ENCODE assay signal across 1 cellular context in the genomic region with DNA sequence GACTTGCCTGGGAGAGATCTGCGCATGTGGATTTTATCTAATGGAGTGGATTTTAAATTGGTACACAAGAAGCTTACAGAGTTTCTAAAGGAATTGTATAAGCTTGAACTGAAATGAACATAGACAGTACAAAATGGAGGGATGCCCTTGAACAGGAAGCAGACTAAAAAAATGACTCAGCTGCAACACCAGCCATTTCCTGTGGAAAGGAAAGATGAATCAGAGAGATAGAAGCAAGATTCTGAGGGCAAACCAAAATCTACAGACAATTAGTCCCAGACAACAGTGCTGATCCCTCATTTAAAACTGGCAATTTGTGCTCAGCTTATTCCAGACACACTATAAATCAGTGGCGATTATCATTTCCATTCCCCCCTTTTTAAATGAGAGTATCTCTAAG.
TF ChIP-seq lines count a peak whose summit lies in the region.

No MANE protein-coding gene starts in this region.

TF ChIP-seq in HepG2, 621 proteins besides CTCF, POLR2A, EP300 and RAD21 (continued from another document):
- TF ChIP-seq, protein P1, sequence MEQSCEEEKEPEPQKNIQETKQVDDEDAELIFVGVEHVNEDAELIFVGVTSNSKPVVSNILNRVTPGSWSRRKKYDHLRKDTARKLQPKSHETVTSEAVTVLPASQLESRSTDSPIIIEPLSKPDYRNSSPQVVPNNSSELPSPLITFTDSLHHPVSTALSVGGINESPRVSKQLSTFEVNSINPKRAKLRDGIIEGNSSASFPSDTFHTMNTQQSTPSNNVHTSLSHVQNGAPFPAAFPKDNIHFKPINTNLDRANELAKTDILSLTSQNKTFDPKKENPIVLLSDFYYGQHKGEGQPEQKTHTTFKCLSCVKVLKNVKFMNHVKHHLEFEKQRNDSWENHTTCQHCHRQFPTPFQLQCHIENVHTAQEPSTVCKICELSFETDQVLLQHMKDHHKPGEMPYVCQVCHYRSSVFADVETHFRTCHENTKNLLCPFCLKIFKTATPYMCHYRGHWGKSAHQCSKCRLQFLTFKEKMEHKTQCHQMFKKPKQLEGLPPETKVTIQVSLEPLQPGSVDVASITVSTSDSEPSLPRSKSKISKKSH (CRISPR knock-in tag; IDR thresholded peaks at IDR 0.05; ENCODE audit: borderline replicate concordance) = no peak
- TF ChIP-seq ZNF331 (CRISPR knock-in tag; IDR thresholded peaks at IDR 0.05) (no peak), ETV6 (CRISPR knock-in tag; conservative IDR thresholded peaks at IDR 0.05) (no peak), SCMH1 (CRISPR knock-in tag; IDR thresholded peaks at IDR 0.05; ENCODE audit: borderline replicate concordance) (no peak), ZNF354B (CRISPR knock-in tag; IDR thresholded peaks at IDR 0.05) (no peak), FOXA3 (CRISPR knock-in tag; IDR thresholded peaks at IDR 0.05) (no peak)
- TF ChIP-seq, protein P2, sequence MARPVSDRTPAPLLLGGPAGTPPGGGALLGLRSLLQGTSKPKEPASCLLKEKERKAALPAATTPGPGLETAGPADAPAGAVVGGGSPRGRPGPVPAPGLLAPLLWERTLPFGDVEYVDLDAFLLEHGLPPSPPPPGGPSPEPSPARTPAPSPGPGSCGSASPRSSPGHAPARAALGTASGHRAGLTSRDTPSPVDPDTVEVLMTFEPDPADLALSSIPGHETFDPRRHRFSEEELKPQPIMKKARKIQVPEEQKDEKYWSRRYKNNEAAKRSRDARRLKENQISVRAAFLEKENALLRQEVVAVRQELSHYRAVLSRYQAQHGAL (CRISPR knock-in tag; IDR thresholded peaks at IDR 0.05; ENCODE audit: not compliant biosample characterization) = no peak
- TF ChIP-seq, protein P3, sequence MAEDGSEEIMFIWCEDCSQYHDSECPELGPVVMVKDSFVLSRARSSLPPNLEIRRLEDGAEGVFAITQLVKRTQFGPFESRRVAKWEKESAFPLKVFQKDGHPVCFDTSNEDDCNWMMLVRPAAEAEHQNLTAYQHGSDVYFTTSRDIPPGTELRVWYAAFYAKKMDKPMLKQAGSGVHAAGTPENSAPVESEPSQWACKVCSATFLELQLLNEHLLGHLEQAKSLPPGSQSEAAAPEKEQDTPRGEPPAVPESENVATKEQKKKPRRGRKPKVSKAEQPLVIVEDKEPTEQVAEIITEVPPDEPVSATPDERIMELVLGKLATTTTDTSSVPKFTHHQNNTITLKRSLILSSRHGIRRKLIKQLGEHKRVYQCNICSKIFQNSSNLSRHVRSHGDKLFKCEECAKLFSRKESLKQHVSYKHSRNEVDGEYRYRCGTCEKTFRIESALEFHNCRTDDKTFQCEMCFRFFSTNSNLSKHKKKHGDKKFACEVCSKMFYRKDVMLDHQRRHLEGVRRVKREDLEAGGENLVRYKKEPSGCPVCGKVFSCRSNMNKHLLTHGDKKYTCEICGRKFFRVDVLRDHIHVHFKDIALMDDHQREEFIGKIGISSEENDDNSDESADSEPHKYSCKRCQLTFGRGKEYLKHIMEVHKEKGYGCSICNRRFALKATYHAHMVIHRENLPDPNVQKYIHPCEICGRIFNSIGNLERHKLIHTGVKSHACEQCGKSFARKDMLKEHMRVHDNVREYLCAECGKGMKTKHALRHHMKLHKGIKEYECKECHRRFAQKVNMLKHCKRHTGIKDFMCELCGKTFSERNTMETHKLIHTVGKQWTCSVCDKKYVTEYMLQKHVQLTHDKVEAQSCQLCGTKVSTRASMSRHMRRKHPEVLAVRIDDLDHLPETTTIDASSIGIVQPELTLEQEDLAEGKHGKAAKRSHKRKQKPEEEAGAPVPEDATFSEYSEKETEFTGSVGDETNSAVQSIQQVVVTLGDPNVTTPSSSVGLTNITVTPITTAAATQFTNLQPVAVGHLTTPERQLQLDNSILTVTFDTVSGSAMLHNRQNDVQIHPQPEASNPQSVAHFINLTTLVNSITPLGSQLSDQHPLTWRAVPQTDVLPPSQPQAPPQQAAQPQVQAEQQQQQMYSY (CRISPR knock-in tag; IDR thresholded peaks at IDR 0.05) = no peak
- TF ChIP-seq, protein P4, sequence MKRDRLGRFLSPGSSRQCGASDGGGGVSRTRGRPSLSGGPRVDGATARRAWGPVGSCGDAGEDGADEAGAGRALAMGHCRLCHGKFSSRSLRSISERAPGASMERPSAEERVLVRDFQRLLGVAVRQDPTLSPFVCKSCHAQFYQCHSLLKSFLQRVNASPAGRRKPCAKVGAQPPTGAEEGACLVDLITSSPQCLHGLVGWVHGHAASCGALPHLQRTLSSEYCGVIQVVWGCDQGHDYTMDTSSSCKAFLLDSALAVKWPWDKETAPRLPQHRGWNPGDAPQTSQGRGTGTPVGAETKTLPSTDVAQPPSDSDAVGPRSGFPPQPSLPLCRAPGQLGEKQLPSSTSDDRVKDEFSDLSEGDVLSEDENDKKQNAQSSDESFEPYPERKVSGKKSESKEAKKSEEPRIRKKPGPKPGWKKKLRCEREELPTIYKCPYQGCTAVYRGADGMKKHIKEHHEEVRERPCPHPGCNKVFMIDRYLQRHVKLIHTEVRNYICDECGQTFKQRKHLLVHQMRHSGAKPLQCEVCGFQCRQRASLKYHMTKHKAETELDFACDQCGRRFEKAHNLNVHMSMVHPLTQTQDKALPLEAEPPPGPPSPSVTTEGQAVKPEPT (CRISPR knock-in tag; IDR thresholded peaks at IDR 0.05; ENCODE audit: low read depth) = no peak
TF ChIP-seq in HepG2: peak in this region for 0.
